ENCODE assay signal across 1 cellular context in genomic region chr1:238652346-238652968, GRCh38.
TF ChIP-seq lines count a peak whose summit lies in the region.

No MANE protein-coding gene starts in this region.

TF ChIP-seq in HepG2, 621 proteins besides CTCF, POLR2A, EP300 and RAD21 (continued from another document):
- no peak for TF ChIP-seq TBL1XR1 (IDR thresholded peaks at IDR 0.05; ENCODE audit: borderline replicate concordance, low read length, partially characterized antibody)
- TF ChIP-seq ZUFSP (CRISPR knock-in tag; IDR thresholded peaks at IDR 0.05; ENCODE audit: borderline replicate concordance), result no peak
- no peak for TF ChIP-seq TFDP1 (CRISPR knock-in tag; IDR thresholded peaks at IDR 0.05; ENCODE audit: borderline replicate concordance)
